ENCODE assay signal across 26 cellular contexts in genomic region chr10:80617807-80618206, GRCh38.
"Had no signal": no experiment of that assay in that cellular context is flagged by ENCODE, and none has a peak within 500 bp of the region (broad histone marks: within the 10 kb centered on the region; RNA-seq: fewer than 3 reads in every experiment).

No MANE protein-coding gene starts in this region.

- ATAC-seq: activated CD8-positive, alpha-beta T cell treated with anti-CD3 and anti-CD28 coated beads, Interleukin-2, amount 10 ng/mL, durations not matched to agents 7 days and 5 days; activated naive CD4-positive, alpha-beta T cell treated with anti-CD3 and anti-CD28 coated beads, Interleukin-2, amount 50 U/mL, for 72 hours; activated naive CD8-positive, alpha-beta T cell treated with anti-CD3 and anti-CD28 coated beads, Interleukin-2, amount 50 U/mL, for 24 hours; body of pancreas; Panc1 had no signal

- H3K4me1 Mint-ChIP-seq: activated naive CD8-positive, alpha-beta T cell treated with anti-CD3 and anti-CD28 coated beads, Interleukin-2, amount 50 U/mL, for 24 hours had no signal

- H3K4me1 ChIP-seq: ascending aorta, body of pancreas, SJSA1 had no signal

- H3K9me3 ChIP-seq: ascending aorta, body of pancreas, SJSA1 had no signal

- H3K4me3 Mint-ChIP-seq: activated CD8-positive, alpha-beta T cell treated with anti-CD3 and anti-CD28 coated beads, Interleukin-2, amount 10 ng/mL, durations not matched to agents 7 days and 5 days; activated naive CD8-positive, alpha-beta T cell treated with anti-CD3 and anti-CD28 coated beads, Interleukin-2, amount 50 U/mL, for 24 hours; T-helper 1 cell treated with Interleukin-12 subunit alpha and Interleukin-12 subunit beta and Interleukin-4 antibody, amounts not matched to agents 30 μg/mL and 1 μg/mL, for 36 hours had no signal

- H3K27ac Mint-ChIP-seq: activated CD8-positive, alpha-beta T cell treated with anti-CD3 and anti-CD28 coated beads, Interleukin-2, amount 10 ng/mL, durations not matched to agents 7 days and 5 days; activated naive CD4-positive, alpha-beta T cell treated with anti-CD3 and anti-CD28 coated beads, Interleukin-2, amount 50 U/mL, for 72 hours; activated naive CD8-positive, alpha-beta T cell treated with anti-CD3 and anti-CD28 coated beads, Interleukin-2, amount 50 U/mL, for 24 hours; T-helper 1 cell treated with Interleukin-12 subunit alpha and Interleukin-12 subunit beta and Interleukin-4 antibody, amounts not matched to agents 30 μg/mL and 1 μg/mL, for 36 hours had no signal

- H3K27ac ChIP-seq: ascending aorta, body of pancreas, SJSA1 had no signal

- DNase-seq: activated CD4-positive, alpha-beta T cell treated with anti-CD3 and anti-CD28 coated beads for 48 hours; activated CD4-positive, alpha-beta T cell treated with anti-CD3 and anti-CD28 coated beads, Interleukin-2, amount 50 U/mL, for 4 hours; activated CD4-positive, CD25-positive, alpha-beta regulatory T cell treated with anti-CD3 and anti-CD28 coated beads, Interleukin-2, amount 50 U/mL, for 72 hours; activated CD8-positive, alpha-beta memory T cell treated with anti-CD3 and anti-CD28 coated beads, Interleukin-2, amount 50 U/mL, for 48 hours; activated CD8-positive, alpha-beta T cell treated with anti-CD3 and anti-CD28 coated beads, Interleukin-2, amount 10 ng/mL, durations not matched to agents 7 days and 5 days; activated effector memory CD4-positive, alpha-beta T cell treated with anti-CD3 and anti-CD28 coated beads, Interleukin-2, amount 50 U/mL, for 16 hours; activated naive CD4-positive, alpha-beta T cell treated with Interleukin-2 at 50 U/mL for 16 hours; activated naive CD8-positive, alpha-beta T cell treated with anti-CD3 and anti-CD28 coated beads, Interleukin-2, amount 50 U/mL, for 24 hours; activated T-cell treated with anti-CD3 and anti-CD28 coated beads, Interleukin-2, amount 50 U/mL, for 1 hour; amniotic stem cell; body of pancreas; Kasumi-1; KBM-7; NCI-H1048; NCI-H1930; NCI-H345; NCI-H510A; NCI-H526 treated with DMSO at 0.1 percent for 48 hours; NCI-H82; RPMI8226; SHP77 had no signal

- H3K27me3 ChIP-seq: ascending aorta, body of pancreas, SJSA1 had no signal

- H3K4me3 ChIP-seq: ascending aorta, body of pancreas, SJSA1 had no signal

- H3K36me3 ChIP-seq: ascending aorta, SJSA1 had no signal

- H3K27me3 Mint-ChIP-seq: activated naive CD8-positive, alpha-beta T cell treated with anti-CD3 and anti-CD28 coated beads, Interleukin-2, amount 50 U/mL, for 24 hours had no signal
